In the genomic region with DNA sequence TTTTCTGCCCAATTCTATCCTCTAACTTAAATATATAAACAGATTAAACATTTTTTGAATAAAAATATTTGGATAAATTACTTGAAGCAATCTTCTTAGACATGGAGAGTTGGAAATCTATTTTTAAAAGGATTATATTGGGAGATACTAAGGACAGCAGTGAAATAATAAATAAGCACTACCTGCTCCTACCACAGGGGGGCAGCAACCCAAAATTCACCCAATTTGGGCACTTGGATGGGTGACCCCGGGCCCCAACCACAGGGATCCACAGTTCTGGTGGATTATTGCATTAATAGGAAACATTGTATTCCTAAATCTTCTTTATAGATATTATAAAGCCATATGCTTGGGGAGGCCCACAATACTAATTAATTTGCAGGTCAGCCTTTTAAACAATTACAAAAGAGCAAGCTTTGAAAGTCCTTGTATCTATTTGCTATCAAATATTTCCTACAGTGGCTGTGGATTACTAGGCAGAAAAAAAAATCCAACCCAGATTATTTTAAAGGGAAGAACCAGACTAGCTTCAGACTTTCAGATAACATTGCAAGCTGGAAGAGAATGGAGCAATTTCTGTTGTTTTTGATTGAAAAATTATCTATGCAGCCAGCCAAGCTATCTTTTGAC, we compare ENCODE assay signal across 1 cellular context.
TF ChIP-seq lines count a peak whose summit lies in the region.

No MANE protein-coding gene starts in this region.

TF ChIP-seq in GM23338, 12 proteins besides CTCF, POLR2A, EP300 and RAD21 (continued from another document):
- TF ChIP-seq, protein P1, sequence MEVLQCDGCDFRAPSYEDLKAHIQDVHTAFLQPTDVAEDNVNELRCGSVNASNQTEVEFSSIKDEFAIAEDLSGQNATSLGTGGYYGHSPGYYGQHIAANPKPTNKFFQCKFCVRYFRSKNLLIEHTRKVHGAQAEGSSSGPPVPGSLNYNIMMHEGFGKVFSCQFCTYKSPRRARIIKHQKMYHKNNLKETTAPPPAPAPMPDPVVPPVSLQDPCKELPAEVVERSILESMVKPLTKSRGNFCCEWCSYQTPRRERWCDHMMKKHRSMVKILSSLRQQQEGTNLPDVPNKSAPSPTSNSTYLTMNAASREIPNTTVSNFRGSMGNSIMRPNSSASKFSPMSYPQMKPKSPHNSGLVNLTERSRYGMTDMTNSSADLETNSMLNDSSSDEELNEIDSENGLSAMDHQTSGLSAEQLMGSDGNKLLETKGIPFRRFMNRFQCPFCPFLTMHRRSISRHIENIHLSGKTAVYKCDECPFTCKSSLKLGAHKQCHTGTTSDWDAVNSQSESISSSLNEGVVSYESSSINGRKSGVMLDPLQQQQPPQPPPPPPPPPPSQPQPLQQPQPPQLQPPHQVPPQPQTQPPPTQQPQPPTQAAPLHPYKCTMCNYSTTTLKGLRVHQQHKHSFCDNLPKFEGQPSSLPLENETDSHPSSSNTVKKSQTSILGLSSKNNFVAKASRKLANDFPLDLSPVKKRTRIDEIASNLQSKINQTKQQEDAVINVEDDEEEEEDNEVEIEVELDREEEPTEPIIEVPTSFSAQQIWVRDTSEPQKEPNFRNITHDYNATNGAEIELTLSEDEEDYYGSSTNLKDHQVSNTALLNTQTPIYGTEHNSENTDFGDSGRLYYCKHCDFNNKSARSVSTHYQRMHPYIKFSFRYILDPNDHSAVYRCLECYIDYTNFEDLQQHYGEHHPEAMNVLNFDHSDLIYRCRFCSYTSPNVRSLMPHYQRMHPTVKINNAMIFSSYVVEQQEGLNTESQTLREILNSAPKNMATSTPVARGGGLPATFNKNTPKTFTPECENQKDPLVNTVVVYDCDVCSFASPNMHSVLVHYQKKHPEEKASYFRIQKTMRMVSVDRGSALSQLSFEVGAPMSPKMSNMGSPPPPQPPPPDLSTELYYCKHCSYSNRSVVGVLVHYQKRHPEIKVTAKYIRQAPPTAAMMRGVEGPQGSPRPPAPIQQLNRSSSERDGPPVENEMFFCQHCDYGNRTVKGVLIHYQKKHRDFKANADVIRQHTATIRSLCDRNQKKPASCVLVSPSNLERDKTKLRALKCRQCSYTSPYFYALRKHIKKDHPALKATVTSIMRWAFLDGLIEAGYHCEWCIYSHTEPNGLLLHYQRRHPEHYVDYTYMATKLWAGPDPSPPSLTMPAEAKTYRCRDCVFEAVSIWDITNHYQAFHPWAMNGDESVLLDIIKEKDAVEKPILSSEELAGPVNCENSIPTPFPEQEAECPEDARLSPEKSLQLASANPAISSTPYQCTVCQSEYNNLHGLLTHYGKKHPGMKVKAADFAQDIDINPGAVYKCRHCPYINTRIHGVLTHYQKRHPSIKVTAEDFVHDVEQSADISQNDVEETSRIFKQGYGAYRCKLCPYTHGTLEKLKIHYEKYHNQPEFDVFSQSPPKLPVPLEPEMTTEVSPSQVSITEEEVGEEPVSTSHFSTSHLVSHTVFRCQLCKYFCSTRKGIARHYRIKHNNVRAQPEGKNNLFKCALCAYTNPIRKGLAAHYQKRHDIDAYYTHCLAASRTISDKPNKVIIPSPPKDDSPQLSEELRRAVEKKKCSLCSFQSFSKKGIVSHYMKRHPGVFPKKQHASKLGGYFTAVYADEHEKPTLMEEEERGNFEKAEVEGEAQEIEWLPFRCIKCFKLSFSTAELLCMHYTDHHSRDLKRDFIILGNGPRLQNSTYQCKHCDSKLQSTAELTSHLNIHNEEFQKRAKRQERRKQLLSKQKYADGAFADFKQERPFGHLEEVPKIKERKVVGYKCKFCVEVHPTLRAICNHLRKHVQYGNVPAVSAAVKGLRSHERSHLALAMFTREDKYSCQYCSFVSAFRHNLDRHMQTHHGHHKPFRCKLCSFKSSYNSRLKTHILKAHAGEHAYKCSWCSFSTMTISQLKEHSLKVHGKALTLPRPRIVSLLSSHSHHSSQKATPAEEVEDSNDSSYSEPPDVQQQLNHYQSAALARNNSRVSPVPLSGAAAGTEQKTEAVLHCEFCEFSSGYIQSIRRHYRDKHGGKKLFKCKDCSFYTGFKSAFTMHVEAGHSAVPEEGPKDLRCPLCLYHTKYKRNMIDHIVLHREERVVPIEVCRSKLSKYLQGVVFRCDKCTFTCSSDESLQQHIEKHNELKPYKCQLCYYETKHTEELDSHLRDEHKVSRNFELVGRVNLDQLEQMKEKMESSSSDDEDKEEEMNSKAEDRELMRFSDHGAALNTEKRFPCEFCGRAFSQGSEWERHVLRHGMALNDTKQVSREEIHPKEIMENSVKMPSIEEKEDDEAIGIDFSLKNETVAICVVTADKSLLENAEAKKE (CRISPR knock-in tag; IDR thresholded peaks at IDR 0.05), result no peak
- TF ChIP-seq NANOG (IDR thresholded peaks at IDR 0.05; ENCODE audit: borderline replicate concordance), result no peak
- TF ChIP-seq, protein P2, sequence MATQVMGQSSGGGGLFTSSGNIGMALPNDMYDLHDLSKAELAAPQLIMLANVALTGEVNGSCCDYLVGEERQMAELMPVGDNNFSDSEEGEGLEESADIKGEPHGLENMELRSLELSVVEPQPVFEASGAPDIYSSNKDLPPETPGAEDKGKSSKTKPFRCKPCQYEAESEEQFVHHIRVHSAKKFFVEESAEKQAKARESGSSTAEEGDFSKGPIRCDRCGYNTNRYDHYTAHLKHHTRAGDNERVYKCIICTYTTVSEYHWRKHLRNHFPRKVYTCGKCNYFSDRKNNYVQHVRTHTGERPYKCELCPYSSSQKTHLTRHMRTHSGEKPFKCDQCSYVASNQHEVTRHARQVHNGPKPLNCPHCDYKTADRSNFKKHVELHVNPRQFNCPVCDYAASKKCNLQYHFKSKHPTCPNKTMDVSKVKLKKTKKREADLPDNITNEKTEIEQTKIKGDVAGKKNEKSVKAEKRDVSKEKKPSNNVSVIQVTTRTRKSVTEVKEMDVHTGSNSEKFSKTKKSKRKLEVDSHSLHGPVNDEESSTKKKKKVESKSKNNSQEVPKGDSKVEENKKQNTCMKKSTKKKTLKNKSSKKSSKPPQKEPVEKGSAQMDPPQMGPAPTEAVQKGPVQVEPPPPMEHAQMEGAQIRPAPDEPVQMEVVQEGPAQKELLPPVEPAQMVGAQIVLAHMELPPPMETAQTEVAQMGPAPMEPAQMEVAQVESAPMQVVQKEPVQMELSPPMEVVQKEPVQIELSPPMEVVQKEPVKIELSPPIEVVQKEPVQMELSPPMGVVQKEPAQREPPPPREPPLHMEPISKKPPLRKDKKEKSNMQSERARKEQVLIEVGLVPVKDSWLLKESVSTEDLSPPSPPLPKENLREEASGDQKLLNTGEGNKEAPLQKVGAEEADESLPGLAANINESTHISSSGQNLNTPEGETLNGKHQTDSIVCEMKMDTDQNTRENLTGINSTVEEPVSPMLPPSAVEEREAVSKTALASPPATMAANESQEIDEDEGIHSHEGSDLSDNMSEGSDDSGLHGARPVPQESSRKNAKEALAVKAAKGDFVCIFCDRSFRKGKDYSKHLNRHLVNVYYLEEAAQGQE (IDR thresholded peaks at IDR 0.05; ENCODE audit: unreplicated experiment), result no peak
- TF ChIP-seq EZH2 (IDR thresholded peaks at IDR 0.05; ENCODE audit: low read depth, unreplicated experiment), result no peak
- no peak for TF ChIP-seq CREB1 (CRISPR knock-in tag; IDR thresholded peaks at IDR 0.05; ENCODE audit: low read depth)
- TF ChIP-seq ZNF114 (CRISPR knock-in tag; IDR thresholded peaks at IDR 0.05), result no peak
- TF ChIP-seq EZH2phosphoT487 (IDR thresholded peaks at IDR 0.05; ENCODE audit: unreplicated experiment), result no peak
- TF ChIP-seq, protein P3, sequence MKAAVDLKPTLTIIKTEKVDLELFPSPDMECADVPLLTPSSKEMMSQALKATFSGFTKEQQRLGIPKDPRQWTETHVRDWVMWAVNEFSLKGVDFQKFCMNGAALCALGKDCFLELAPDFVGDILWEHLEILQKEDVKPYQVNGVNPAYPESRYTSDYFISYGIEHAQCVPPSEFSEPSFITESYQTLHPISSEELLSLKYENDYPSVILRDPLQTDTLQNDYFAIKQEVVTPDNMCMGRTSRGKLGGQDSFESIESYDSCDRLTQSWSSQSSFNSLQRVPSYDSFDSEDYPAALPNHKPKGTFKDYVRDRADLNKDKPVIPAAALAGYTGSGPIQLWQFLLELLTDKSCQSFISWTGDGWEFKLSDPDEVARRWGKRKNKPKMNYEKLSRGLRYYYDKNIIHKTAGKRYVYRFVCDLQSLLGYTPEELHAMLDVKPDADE (IDR thresholded peaks at IDR 0.05), result no peak
- no peak for TF ChIP-seq POLR2AphosphoS5 (IDR thresholded peaks at IDR 0.05; ENCODE audit: low read depth)
- TF ChIP-seq ZNF331 (CRISPR knock-in tag; IDR thresholded peaks at IDR 0.05; ENCODE audit: low read depth), result no peak
